Comparison of ENCODE assay signal across 23 cellular contexts in genomic region chr15:81047948-81048347, GRCh38. TPM values are rescaled to one million over a fixed set of nuclear protein-coding genes. Genes with fewer than 3 reads are reported as not detected.
DNase-seq lines count a peak whose midpoint lies in the region; TF ChIP-seq lines count a peak whose summit lies in the region.
"Had no signal": no experiment of that assay in that cellular context is flagged by ENCODE, and none has a peak within 500 bp of the region (broad histone marks: within the 10 kb centered on the region; RNA-seq: fewer than 3 reads in every experiment).

No MANE protein-coding gene starts in this region.

- in situ Hi-C loops in astrocyte of the cerebellum (cut with HindIII; ENCODE audit: low sequenced_read_pairs), result no loop called here

- H3K36me3 Mint-ChIP-seq in brain, result no peaks in the 10 kb centered on the region
- H3K36me3 Mint-ChIP-seq in osteocyte (ENCODE audit: unreplicated experiment), result no peaks in the 10 kb centered on the region
- H3K36me3 Mint-ChIP-seq: CD14-positive monocyte; CD8-positive, alpha-beta memory T cell had no signal

- peaks cover 29% of the 10 kb centered on the region for H3K4me1 Mint-ChIP-seq in brain
- H3K4me1 Mint-ChIP-seq in osteocyte (ENCODE audit: unreplicated experiment), result no peaks in the 10 kb centered on the region
- H3K4me1 Mint-ChIP-seq: CD8-positive, alpha-beta memory T cell; GM23338 had no signal

- peaks cover 0 to 14% (median 2%) of the 10 kb centered on the region in 5 experiments for H3K9me3 Mint-ChIP-seq in brain
- no peaks in the 10 kb centered on the region for H3K9me3 Mint-ChIP-seq in osteocyte (ENCODE audit: unreplicated experiment)
- H3K9me3 Mint-ChIP-seq: CD4-positive, alpha-beta T cell; CD8-positive, alpha-beta memory T cell; GM23338; H9 had no signal

- TF ChIP-seq CTCF in astrocyte of the cerebellum (IDR thresholded peaks at IDR 0.05; ENCODE audit: low read depth, low read length, missing control alignments), result no peak
- no peak for TF ChIP-seq CTCF in brain (conservative IDR thresholded peaks at IDR 0.05)
- TF ChIP-seq CTCF in osteocyte (IDR thresholded peaks at IDR 0.05), result no peak

- no peak overlapping the region for H3K4me3 ChIP-seq in astrocyte of the cerebellum (ENCODE audit: low read depth, low read length)
- H3K4me3 ChIP-seq: A549; BLaER1 treated with 17β-estradiol and CSF1 and Interleukin-3, amounts not matched to agents 10 nM and 100 nM; GM23338 had no signal

- H3K27me3 Mint-ChIP-seq in brain, result no peaks in the 10 kb centered on the region
- no peaks in the 10 kb centered on the region for H3K27me3 Mint-ChIP-seq in osteocyte (ENCODE audit: unreplicated experiment)
- H3K27me3 Mint-ChIP-seq: CD4-positive, alpha-beta T cell; CD8-positive, alpha-beta memory T cell had no signal

- DNase-seq in astrocyte of the cerebellum (ENCODE audit: low read depth), result peak; percentile 31
- DNase-seq in globus pallidus (ENCODE audit: low spot score), result peak; percentile 18
- peak; percentile 21 for DNase-seq in osteocyte (ENCODE audit: extremely low spot score, unreplicated experiment)
- no peak for DNase-seq in islet precursor cell
- no peak for DNase-seq in T-helper 9 cell
- no peak for DNase-seq in SW 1271 (lab: John Stamatoyannopoulos, UW)
- DNase-seq: 8988T; ACHN; AML-193; BE2C; Calu3; CD4-positive, alpha-beta T cell; CD8-positive, alpha-beta memory T cell; COR-L47; DMS53; DMS79 treated with DMSO at 0.1 percent for 48 hours; GF-D8; H9 had no signal

- H3K27ac Mint-ChIP-seq in brain (peak overlapping the region in 4 of 5 experiments; percentile 21 to 93 (median 58)), osteocyte (ENCODE audit: unreplicated experiment) (no peak overlapping the region)
- H3K27ac Mint-ChIP-seq: CD14-positive monocyte; CD4-positive, alpha-beta T cell; CD8-positive, alpha-beta memory T cell; GM23338; H9 had no signal

- H3K4me3 Mint-ChIP-seq in brain, result peak overlapping the region in 1 of 5 experiments; percentile 42
- no peak overlapping the region for H3K4me3 Mint-ChIP-seq in osteocyte (ENCODE audit: unreplicated experiment)
- H3K4me3 Mint-ChIP-seq: CD14-positive monocyte; CD4-positive, alpha-beta T cell; CD8-positive, alpha-beta memory T cell; GM23338; H9 had no signal

RNA-seq across cellular contexts. Expression of gene TLNRD1, which starts 47.2 kb away (rescaled TPM):
- polyA plus RNA-seq in brain (ENCODE audit: insufficient read depth, low read depth, low replicate concordance), result 7.6 TPM
- total RNA-seq in osteocyte, result 10.6 and 11.5 TPM in 2 replicates

RNA-seq across cellular contexts. Expression of gene MESD, which starts 58.3 kb away (rescaled TPM):
- polyA plus RNA-seq in brain (ENCODE audit: insufficient read depth, low read depth, low replicate concordance), result 17.9 TPM
- 25.3 and 26.3 TPM in 2 replicates for total RNA-seq in osteocyte

Comparison
In these comparisons a context has a peak if more than half of its experiments do, and no peak if none do; other contexts are left out.
1. DNase-seq: peak in astrocyte of the cerebellum (single experiment), globus pallidus (single experiment) and osteocyte (single experiment); none in islet precursor cell (single experiment), T-helper 9 cell (single experiment) and SW 1271 (0 of 2).